In genomic region chr21:35258521-35258920, GRCh38 we compare ENCODE assay signal across 32 cellular contexts.
"Had no signal": no experiment of that assay in that cellular context is flagged by ENCODE, and none has a peak within 500 bp of the region (broad histone marks: within the 10 kb centered on the region; RNA-seq: fewer than 3 reads in every experiment).

No MANE protein-coding gene starts in this region.

- H3K27ac ChIP-seq: ascending aorta, RWPE1, WERI-Rb-1 had no signal

- H3K4me3 Mint-ChIP-seq: activated CD8-positive, alpha-beta T cell treated with anti-CD3 and anti-CD28 coated beads for 36 hours; activated naive CD4-positive, alpha-beta T cell treated with anti-CD3 and anti-CD28 coated beads, Interleukin-2, amount 50 U/mL, for 24 hours; activated naive CD8-positive, alpha-beta T cell treated with anti-CD3 and anti-CD28 coated beads, Interleukin-2, amount 10 ng/mL, durations not matched to agents 7 days and 5 days; activated T-cell treated with anti-CD3 and anti-CD28 coated beads, Interleukin-2, amount 50 U/mL, for 72 hours had no signal

- ATAC-seq: activated CD8-positive, alpha-beta T cell treated with anti-CD3 and anti-CD28 coated beads for 36 hours; activated T-cell treated with anti-CD3 and anti-CD28 coated beads, Interleukin-2, amount 50 U/mL, for 72 hours; Right ventricle myocardium inferior; SK-N-SH treated with all-trans-retinoic acid at 6 μM for 48 hours had no signal

- H3K9me3 Mint-ChIP-seq: activated CD8-positive, alpha-beta T cell treated with anti-CD3 and anti-CD28 coated beads for 36 hours; activated naive CD4-positive, alpha-beta T cell treated with anti-CD3 and anti-CD28 coated beads, Interleukin-2, amount 50 U/mL, for 24 hours had no signal

- H3K9me3 ChIP-seq: ascending aorta had no signal

- H3K4me1 Mint-ChIP-seq: activated naive CD4-positive, alpha-beta T cell treated with anti-CD3 and anti-CD28 coated beads, Interleukin-2, amount 50 U/mL, for 24 hours; activated naive CD8-positive, alpha-beta T cell treated with anti-CD3 and anti-CD28 coated beads, Interleukin-2, amount 10 ng/mL, durations not matched to agents 7 days and 5 days had no signal

- H3K36me3 Mint-ChIP-seq: activated naive CD4-positive, alpha-beta T cell treated with anti-CD3 and anti-CD28 coated beads, Interleukin-2, amount 50 U/mL, for 24 hours had no signal

- DNase-seq: activated CD4-positive, alpha-beta T cell treated with anti-CD3 and anti-CD28 coated beads for 1 hour; activated CD4-positive, alpha-beta T cell treated with anti-CD3 and anti-CD28 coated beads for 48 hours; activated CD4-positive, CD25-positive, alpha-beta regulatory T cell; activated CD8-positive, alpha-beta T cell treated with anti-CD3 and anti-CD28 coated beads for 36 hours; activated gamma-delta T cell; activated naive CD4-positive, alpha-beta T cell treated with Interleukin-2 at 50 U/mL for 16 hours; activated naive CD8-positive, alpha-beta T cell treated with anti-CD3 and anti-CD28 coated beads, Interleukin-2, amount 10 ng/mL, durations not matched to agents 7 days and 5 days; activated T-cell treated with anti-CD3 and anti-CD28 coated beads, Interleukin-2, amount 50 U/mL, for 1 hour; activated T-cell treated with anti-CD3 and anti-CD28 coated beads, Interleukin-2, amount 50 U/mL, for 72 hours; amygdala; caudate nucleus; Kasumi-1; KG1; MM.1S; MV-4-11; NCI-H1092; NCI-H1436 treated with DMSO at 0.1 percent for 48 hours; NCI-H1694 treated with DMSO at 0.1 percent for 48 hours; NCI-H2029; NCI-H345; NCI-H524 treated with DMSO at 0.1 percent for 48 hours; SIG-M5; T-helper 1 cell; T-helper 2 cell; T-helper 9 cell; WERI-Rb-1 had no signal

- H3K36me3 ChIP-seq: ascending aorta, WERI-Rb-1 had no signal

- H3K27me3 Mint-ChIP-seq: activated naive CD4-positive, alpha-beta T cell treated with anti-CD3 and anti-CD28 coated beads, Interleukin-2, amount 50 U/mL, for 24 hours; activated naive CD8-positive, alpha-beta T cell treated with anti-CD3 and anti-CD28 coated beads, Interleukin-2, amount 10 ng/mL, durations not matched to agents 7 days and 5 days had no signal

- H3K4me3 ChIP-seq: ascending aorta had no signal

- H3K27me3 ChIP-seq: ascending aorta had no signal

- H3K27ac Mint-ChIP-seq: activated CD8-positive, alpha-beta T cell treated with anti-CD3 and anti-CD28 coated beads for 36 hours; activated naive CD4-positive, alpha-beta T cell treated with anti-CD3 and anti-CD28 coated beads, Interleukin-2, amount 50 U/mL, for 24 hours; activated naive CD8-positive, alpha-beta T cell treated with anti-CD3 and anti-CD28 coated beads, Interleukin-2, amount 10 ng/mL, durations not matched to agents 7 days and 5 days; activated T-cell treated with anti-CD3 and anti-CD28 coated beads, Interleukin-2, amount 50 U/mL, for 72 hours; activated T-helper 2 cell treated with anti-CD3 and anti-CD28 coated beads, Interferon-gamma antibody, Interleukin-2, Interleukin-4, amounts not matched to agents 10 μg/mL and 5 μg/mL and 100 μg/mL, durations not matched to agents 14 hours and 24 hours and 36 hours had no signal
